11 cellular contexts compared by ENCODE assay signal in the genomic region with DNA sequence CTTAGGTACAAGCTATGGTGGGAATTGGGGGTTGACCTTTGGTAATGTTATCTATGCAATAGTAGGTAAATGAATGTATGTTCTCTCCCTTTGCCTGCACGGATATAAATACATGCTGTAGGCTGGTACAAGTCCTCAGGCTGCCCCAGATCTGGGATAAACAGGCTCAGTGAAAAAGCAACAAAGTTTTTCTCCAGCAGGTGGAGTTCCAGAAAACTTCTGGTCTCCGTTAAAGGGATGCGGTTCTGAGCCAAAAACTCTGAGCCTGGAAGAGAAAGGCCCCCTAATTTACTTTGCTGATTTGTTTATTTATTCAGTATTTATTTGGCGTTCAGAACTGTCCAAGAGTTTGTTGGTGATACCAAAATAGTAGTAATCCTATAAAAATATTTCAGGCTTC.
A peak's percentile ranks its signal among the peaks of the same experiment; 100 is the strongest.
DNase-seq lines count a peak whose midpoint lies in the region; ATAC-seq and TF ChIP-seq lines count a peak whose summit lies in the region.
"Had no signal": no experiment of that assay in that cellular context is flagged by ENCODE, and none has a peak within 500 bp of the region (broad histone marks: within the 10 kb centered on the region; RNA-seq: fewer than 3 reads in every experiment).

No MANE protein-coding gene starts in this region.

- no peak for ATAC-seq in HG02973 (IDR thresholded peaks at IDR 0.05; ENCODE audit: unreplicated experiment)
- no peak for ATAC-seq in GM18858 (IDR thresholded peaks at IDR 0.05; ENCODE audit: unreplicated experiment)
- ATAC-seq: left colon had no signal

- H3K9me2 ChIP-seq in OCI-LY7 (ENCODE audit: insufficient read depth, low read length): no peaks in the 10 kb centered on the region

- H3K36me3 ChIP-seq in OCI-LY7 (ENCODE audit: insufficient read depth, low read length): no peaks in the 10 kb centered on the region

- intact Hi-C loops in OCI-LY7 (cut with micrococcal nuclease; ENCODE audit: unreplicated experiment): no loop called here

- H3K27ac ChIP-seq in OCI-LY7 (ENCODE audit: low read depth, low read length, poor library complexity, severe bottlenecking): no peak overlapping the region

- no peaks in the 10 kb centered on the region for H3K4me1 ChIP-seq in OCI-LY7 (ENCODE audit: insufficient read depth, low read length, poor library complexity, severe bottlenecking)

- H2AFZ ChIP-seq in OCI-LY7 (ENCODE audit: low read length): no peak overlapping the region

- no peaks in the 10 kb centered on the region for H3K9me3 ChIP-seq in OCI-LY7 (ENCODE audit: low read length)

- TF ChIP-seq CTCF in OCI-LY7 (conservative IDR thresholded peaks at IDR 0.05; ENCODE audit: low read length) (peak; percentile 31; the same call in 1 of the 2 replicates), foreskin fibroblast (IDR thresholded peaks at IDR 0.05; ENCODE audit: low read depth, low read length) (peak; percentile 39), retinal pigment epithelial cell (conservative IDR thresholded peaks at IDR 0.05; ENCODE audit: low read depth, low read length) (peak; percentile 30)

- H3K4me3 ChIP-seq in OCI-LY7 (ENCODE audit: low read depth, low read length, poor library complexity, severe bottlenecking) (no peak overlapping the region), foreskin fibroblast (ENCODE audit: low read depth in 1 of 2, low read length in 2 of 2) (no peak overlapping the region), retinal pigment epithelial cell (ENCODE audit: low read length) (no peak overlapping the region)

- CTCF ChIA-PET in OCI-LY7 (lab: Charles Lee; ENCODE audit: unreplicated experiment): no interaction called here

- DNase-seq in G401 (ENCODE audit: low spot score) (peak; percentile 17), OCI-LY7 (ENCODE audit: low spot score) (no peak), foreskin fibroblast (no peak), retinal pigment epithelial cell (ENCODE audit: low read depth) (no peak), kidney tubule cell (ENCODE audit: low spot score) (no peak)
- DNase-seq in stimulated activated naive CD4-positive, alpha-beta T cell treated with Interleukin-2 at 50 U/mL for 16 hours (lab: John Stamatoyannopoulos, UW): no peak
- DNase-seq: activated effector memory CD4-positive, alpha-beta T cell treated with Interleukin-2 at 50 U/mL for 16 hours; left colon; NCI-H345 had no signal

- no peaks in the 10 kb centered on the region for H4K20me1 ChIP-seq in OCI-LY7 (ENCODE audit: insufficient read depth, low read length)

- no TSS peak for BruUV-seq in OCI-LY7 (replicated peaks; lab: Mats Ljungman, UMichigan)

- no peaks in the 10 kb centered on the region for H3K79me2 ChIP-seq in OCI-LY7 (ENCODE audit: insufficient read depth, low read depth, low read length)

- in situ Hi-C loops in G401 (cut with HindIII; ENCODE audit: low sequenced_read_pairs): no loop called here

- H3K4me2 ChIP-seq in OCI-LY7 (ENCODE audit: low read length): no peak overlapping the region

- POLR2A ChIA-PET in OCI-LY7 (lab: Charles Lee): no interaction called here
